ENCODE assay signal across 7 cellular contexts in the genomic region with DNA sequence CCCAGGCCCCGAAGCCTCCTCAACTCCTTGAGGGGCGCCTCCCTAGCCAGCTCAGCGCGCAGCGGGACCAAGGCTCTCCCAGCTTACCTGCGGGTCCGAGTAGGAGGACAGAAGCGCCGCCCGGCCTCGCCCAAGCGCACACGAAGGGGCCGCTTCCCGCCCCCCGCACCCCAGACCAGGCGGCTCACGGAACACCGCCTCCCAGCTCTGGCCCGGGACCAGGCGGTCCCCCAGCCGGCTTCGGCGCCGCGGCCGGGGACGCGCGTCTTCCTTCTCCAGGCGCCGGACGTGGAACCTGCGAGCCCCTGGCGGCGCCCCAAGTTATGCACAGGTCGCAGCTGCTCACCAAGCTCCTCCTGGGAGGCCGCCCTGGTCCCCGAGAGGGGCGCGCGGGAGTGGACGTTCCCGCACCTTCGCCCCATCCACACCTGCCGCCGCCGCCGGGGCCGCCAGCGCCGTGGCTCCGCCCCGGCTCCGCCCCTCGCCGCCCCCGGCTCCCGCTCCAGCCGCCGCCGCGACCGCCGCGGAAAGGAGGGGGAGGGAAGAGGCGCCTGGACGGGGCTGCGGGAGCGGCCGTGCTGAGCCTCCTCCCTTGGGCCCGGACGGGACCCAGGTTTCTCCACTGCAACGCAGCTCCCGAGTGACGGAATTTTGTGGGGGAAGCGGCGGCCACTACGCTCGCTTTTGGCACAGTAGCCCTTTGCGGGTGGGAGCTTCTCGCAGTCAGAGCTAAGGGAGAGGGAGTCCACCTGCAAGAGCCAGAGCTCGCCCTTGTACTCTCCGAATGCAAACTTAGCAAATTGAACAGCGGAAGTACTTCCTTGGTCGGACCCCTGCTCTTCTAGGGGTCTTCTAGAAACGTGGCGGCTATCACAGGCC.
DNase-seq lines count a peak whose midpoint lies in the region; ATAC-seq, FAIRE-seq and TF ChIP-seq lines count a peak whose summit lies in the region.

No MANE protein-coding gene starts in this region.

- H3K27me3 ChIP-seq in bronchial epithelial cell (ENCODE audit: control insufficient read depth, insufficient read depth, low read length) (no peaks in the 10 kb centered on the region), kidney epithelial cell (ENCODE audit: control insufficient read depth, insufficient read depth, low read length) (no peaks in the 10 kb centered on the region)

- peak; percentile 20 for DNase-seq in T1000 (lab: John Stamatoyannopoulos, UW)
- DNase-seq in bronchial epithelial cell (ENCODE audit: low read depth) = peak; percentile 63
- no peak for DNase-seq in kidney epithelial cell (ENCODE audit: low read depth)
- DNase-seq in stimulated activated CD4-positive, alpha-beta T cell treated with anti-CD3 and anti-CD28 coated beads, Interleukin-1b, Interleukin-23, amount 100 ng/mL, for 4 hours (ENCODE audit: low read depth in 2 of 2) = peak; percentile 43 to 53

- peak overlapping the region; percentile 97 for H3K4me3 ChIP-seq in bronchial epithelial cell (ENCODE audit: low read depth, low read length)
- peak overlapping the region; percentile 94 for H3K4me3 ChIP-seq in kidney epithelial cell (ENCODE audit: low read depth, low read length)

- ATAC-seq in GM19023 (IDR thresholded peaks at IDR 0.05; ENCODE audit: unreplicated experiment) = peak; percentile 71
- peak; percentile 69 for ATAC-seq in HG03159 (IDR thresholded peaks at IDR 0.05; ENCODE audit: unreplicated experiment)
- no peak for ATAC-seq in HG03139 (IDR thresholded peaks at IDR 0.05; ENCODE audit: unreplicated experiment)

- TF ChIP-seq CTCF in bronchial epithelial cell (IDR thresholded peaks at IDR 0.05; ENCODE audit: insufficient read depth, low read length, severe bottlenecking) (peak; percentile 26), kidney epithelial cell (IDR thresholded peaks at IDR 0.05; ENCODE audit: insufficient read depth, low read length, poor library complexity, severe bottlenecking) (no peak)

- FAIRE-seq in bronchial epithelial cell (lab: Jason Lieb, UNC) = no peak

- no peaks in the 10 kb centered on the region for H3K36me3 ChIP-seq in bronchial epithelial cell (ENCODE audit: control insufficient read depth, insufficient read depth, low read length)
- H3K36me3 ChIP-seq in kidney epithelial cell (ENCODE audit: control insufficient read depth, insufficient read depth, low read length) = no peaks in the 10 kb centered on the region
